In the genomic region with DNA sequence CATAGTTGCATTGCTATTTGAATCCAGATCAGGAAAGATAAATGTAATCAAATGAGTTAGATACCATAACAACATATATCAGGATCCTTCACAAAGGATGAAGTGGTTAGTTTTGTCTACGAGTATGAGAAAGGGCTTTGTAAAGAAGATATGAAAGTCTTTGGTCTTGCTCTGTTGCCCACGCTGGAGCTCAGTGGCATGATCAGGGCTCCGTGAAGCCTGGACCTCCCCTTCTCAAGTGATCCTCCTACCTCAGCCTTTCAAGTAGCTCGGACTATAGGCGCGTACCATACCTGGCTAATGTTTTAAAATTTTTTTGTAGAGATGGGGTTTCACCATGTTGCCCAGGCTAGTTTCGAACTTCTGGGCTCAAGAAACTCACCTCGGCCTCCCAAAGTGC, we compare ENCODE assay signal across 9 cellular contexts. TPM values are rescaled to one million over a fixed set of nuclear protein-coding genes. Genes with fewer than 3 reads are reported as not detected.
DNase-seq lines count a peak whose midpoint lies in the region; ATAC-seq and TF ChIP-seq lines count a peak whose summit lies in the region.
"Had no signal": no experiment of that assay in that cellular context is flagged by ENCODE, and none has a peak within 500 bp of the region (broad histone marks: within the 10 kb centered on the region; RNA-seq: fewer than 3 reads in every experiment).

No MANE protein-coding gene starts in this region.

- no peak overlapping the region for H3K4me3 ChIP-seq in CD8-positive, alpha-beta T cell (ENCODE audit: low read depth, low read length)
- H3K4me3 ChIP-seq in SK-N-MC (peak overlapping the region; percentile 98), lower lobe of right lung (peak overlapping the region; percentile 86)

- POLR2A ChIA-PET in CD8-positive, alpha-beta T cell (lab: Charles Lee) = no interaction called here

- H3K9me3 ChIP-seq in CD8-positive, alpha-beta T cell (ENCODE audit: low read length) = no peaks in the 10 kb centered on the region
- H3K9me3 ChIP-seq in SK-N-MC (ENCODE audit: low read depth, low read length) (no peaks in the 10 kb centered on the region), lower lobe of right lung (no peaks in the 10 kb centered on the region)

- intact Hi-C loops in CD8-positive, alpha-beta T cell (cut with DNase I, micrococcal nuclease) = loop anchor here in 1 of 2 experiments (10.0 kb wide), 1 partner anchor 224 kb away; no protein-coding TSS in a partner anchor
- intact Hi-C loops in lower lobe of right lung (cut with DNase I) (no loop called here), posterior vena cava (cut with DNase I) (no loop called here)

- ATAC-seq in CD8-positive, alpha-beta T cell = no peak
- ATAC-seq in GM21381 (IDR thresholded peaks at IDR 0.05; ENCODE audit: unreplicated experiment) = peak; percentile 14
- ATAC-seq in lower lobe of right lung = no peak

- H3K27ac Mint-ChIP-seq in CD8-positive, alpha-beta T cell = peak overlapping the region; percentile 30

- CTCF ChIA-PET in CD8-positive, alpha-beta T cell (lab: Charles Lee) = no interaction called here

- peak overlapping the region; percentile 95 for H3K4me3 Mint-ChIP-seq in CD8-positive, alpha-beta T cell

- no peak for TF ChIP-seq CTCF in CD8-positive, alpha-beta T cell (IDR thresholded peaks at IDR 0.05)
- TF ChIP-seq CTCF in lower lobe of right lung (IDR thresholded peaks at IDR 0.05) (no peak), GM13976 (IDR thresholded peaks at IDR 0.05; ENCODE audit: borderline replicate concordance, control extremely low read depth, extremely low read depth, insufficient read depth, missing control alignments) (no peak)

- H3K9me3 Mint-ChIP-seq in CD8-positive, alpha-beta T cell = no peaks in the 10 kb centered on the region

- peaks cover 39% of the 10 kb centered on the region for H3K36me3 Mint-ChIP-seq in CD8-positive, alpha-beta T cell

- H3K36me3 ChIP-seq in CD8-positive, alpha-beta T cell (ENCODE audit: insufficient read depth, low read length) = peaks cover 10% of the 10 kb centered on the region
- peaks cover 51% of the 10 kb centered on the region for H3K36me3 ChIP-seq in SK-N-MC (ENCODE audit: insufficient read depth, low read length)
- peaks cover 16% of the 10 kb centered on the region for H3K36me3 ChIP-seq in lower lobe of right lung

- DNase-seq in CD8-positive, alpha-beta T cell = no peak
- DNase-seq in SK-N-MC (ENCODE audit: low read depth, low spot score) (no peak), lower lobe of right lung (no peak), GM13976 (ENCODE audit: low spot score) (no peak), posterior vena cava (ENCODE audit: low spot score) (no peak), SKM-1 treated with dmso at 0.1 percent for 144 hours (lab: John Stamatoyannopoulos, UW; ENCODE audit: unreplicated experiment) (no peak), NCI-H446 (lab: John Stamatoyannopoulos, UW) (no peak)
- DNase-seq: retina had no signal

- in situ Hi-C loops in GM13976 (cut with MboI; ENCODE audit: low sequenced_read_pairs, unreplicated experiment) = no loop called here

- H3K27me3 Mint-ChIP-seq in CD8-positive, alpha-beta T cell (ENCODE audit: low read depth) = no peaks in the 10 kb centered on the region

- H3K9ac ChIP-seq in SK-N-MC (ENCODE audit: insufficient read length) = no peak overlapping the region

- H3K27ac ChIP-seq in CD8-positive, alpha-beta T cell (ENCODE audit: low read depth, low read length) = no peak overlapping the region
- no peak overlapping the region for H3K27ac ChIP-seq in SK-N-MC
- H3K27ac ChIP-seq in lower lobe of right lung = no peak overlapping the region

- H3K4me1 ChIP-seq in CD8-positive, alpha-beta T cell (ENCODE audit: insufficient read depth, low read length) = peaks cover 54% of the 10 kb centered on the region
- H3K4me1 ChIP-seq in lower lobe of right lung = peaks cover 56% of the 10 kb centered on the region

- H3K27me3 ChIP-seq in CD8-positive, alpha-beta T cell (ENCODE audit: insufficient read depth, low read length) = no peaks in the 10 kb centered on the region
- no peaks in the 10 kb centered on the region for H3K27me3 ChIP-seq in lower lobe of right lung (ENCODE audit: low read depth)

- H3K4me1 Mint-ChIP-seq in CD8-positive, alpha-beta T cell (ENCODE audit: low read depth) = peaks cover 68% of the 10 kb centered on the region

RNA-seq across cellular contexts. Expression of a gene that starts 1.8 kb away (rescaled TPM):
- 10 to 100 TPM; 28.6 to 32.0 TPM for total RNA-seq in CD8-positive, alpha-beta T cell
- total RNA-seq in lower lobe of right lung (30.3 TPM), posterior vena cava (10 to 100 TPM; 26.4 to 32.1 TPM)
